Comparison of ENCODE assay signal across 9 cellular contexts in genomic region chr10:49592726-49593563, GRCh38. TPM values are rescaled to one million over a fixed set of nuclear protein-coding genes. Genes with fewer than 3 reads are reported as not detected.
DNase-seq lines count a peak whose midpoint lies in the region; ATAC-seq and TF ChIP-seq lines count a peak whose summit lies in the region.
"Had no signal": no experiment of that assay in that cellular context is flagged by ENCODE, and none has a peak within 500 bp of the region (broad histone marks: within the 10 kb centered on the region; RNA-seq: fewer than 3 reads in every experiment).

No MANE protein-coding gene starts in this region.

- no peak overlapping the region for H3K27ac Mint-ChIP-seq in CD4-positive, alpha-beta memory T cell

- ATAC-seq in GM19035 (IDR thresholded peaks at IDR 0.05; ENCODE audit: unreplicated experiment): peak; percentile 79
- ATAC-seq in gastrocnemius medialis: peak in 1 of 2 donors; percentile 39

- peaks cover 0 to 6% (median 2%) of the 10 kb centered on the region in 4 donors for H3K4me1 Mint-ChIP-seq in CD4-positive, alpha-beta memory T cell

- no peaks in the 10 kb centered on the region for H3K9me3 ChIP-seq in CD4-positive, alpha-beta memory T cell (ENCODE audit: control insufficient read depth in 1 of 2, low read length in 2 of 2)
- H3K9me3 ChIP-seq in adipocyte (ENCODE audit: control insufficient read depth, low read length) (no peaks in the 10 kb centered on the region), left ventricle myocardium inferior (replicated peaks) (no peaks in the 10 kb centered on the region), gastrocnemius medialis (no peaks in the 10 kb centered on the region)

- H3K36me3 Mint-ChIP-seq in CD4-positive, alpha-beta memory T cell: no peaks in the 10 kb centered on the region

- POLR2A ChIA-PET in CD4-positive, alpha-beta memory T cell (lab: Charles Lee; ENCODE audit: partially characterized antibody): no interaction called here

- no peak for TF ChIP-seq POLR2A in gastrocnemius medialis (IDR thresholded peaks at IDR 0.05)

- H3K9ac ChIP-seq in adipocyte (ENCODE audit: low read length): no peak overlapping the region

- peaks cover 0 to 7% (median 3%) of the 10 kb centered on the region in 8 donors for H3K9me3 Mint-ChIP-seq in CD4-positive, alpha-beta memory T cell

- no peak overlapping the region for H3K27ac ChIP-seq in CD4-positive, alpha-beta memory T cell (ENCODE audit: low read depth, low read length)
- H3K27ac ChIP-seq in left ventricle myocardium inferior (replicated peaks) (no peak overlapping the region), gastrocnemius medialis (no peak overlapping the region)

- no peak for TF ChIP-seq EP300 in Ishikawa (IDR thresholded peaks at IDR 0.05; ENCODE audit: borderline replicate concordance)

- peak; percentile 55 for TF ChIP-seq RAD21 in Ishikawa (IDR thresholded peaks at IDR 0.05; ENCODE audit: low read depth)

- intact Hi-C loops in CD4-positive, alpha-beta memory T cell (cut with micrococcal nuclease): loop anchor here (5.0 kb wide), 1 partner anchor 684 kb away; no protein-coding TSS in a partner anchor
- intact Hi-C loops in left ventricle myocardium inferior (cut with micrococcal nuclease): no loop called here
- intact Hi-C loops in gastrocnemius medialis (cut with DNase I; ENCODE audit: low total_unique reads): no loop called here

- DNase-seq in CD4-positive, alpha-beta memory T cell: peak in 4 of 5 donors; percentile 17 to 27 (median 21)
- peak; percentile 24 for DNase-seq in SKM-1 (lab: John Stamatoyannopoulos, UW; ENCODE audit: unreplicated experiment)
- peak; percentile 84 for DNase-seq in adipocyte (ENCODE audit: low read depth)
- no peak for DNase-seq in left ventricle myocardium inferior
- DNase-seq in gastrocnemius medialis: no peak
- no peak for DNase-seq in COR-L47 (lab: John Stamatoyannopoulos, UW)

- peak; percentile 91 for TF ChIP-seq CTCF in left ventricle myocardium inferior (IDR thresholded peaks at IDR 0.05; ENCODE audit: borderline replicate concordance)
- TF ChIP-seq CTCF in gastrocnemius medialis (IDR thresholded peaks at IDR 0.05 in 4 of 5, conservative IDR thresholded peaks at IDR 0.05 in 1 of 5): peak; percentile 37 to 78 (median 45)

- H3K27me3 ChIP-seq in CD4-positive, alpha-beta memory T cell (ENCODE audit: insufficient read depth, low read length): no peaks in the 10 kb centered on the region
- H3K27me3 ChIP-seq in adipocyte (replicated peaks; ENCODE audit: control insufficient read depth, insufficient read depth, low read length) (peaks cover 14% of the 10 kb centered on the region), left ventricle myocardium inferior (ENCODE audit: low read depth) (peaks cover 56% of the 10 kb centered on the region), gastrocnemius medialis (no peaks in the 10 kb centered on the region)

- CTCF ChIA-PET in CD4-positive, alpha-beta memory T cell (lab: Charles Lee; ENCODE audit: partially characterized antibody): interaction anchor here (0.9 to 2.3 kb wide), 13 partner anchors 10 to 634 kb away, joined by 3 to 10 read pairs (median 3); no protein-coding TSS in a partner anchor

- H3K27me3 Mint-ChIP-seq in CD4-positive, alpha-beta memory T cell: peaks cover 11 to 18% of the 10 kb centered on the region in 2 donors

- no peak overlapping the region for H3K4me3 ChIP-seq in CD4-positive, alpha-beta memory T cell (ENCODE audit: low read length in 2 of 2)
- H3K4me3 ChIP-seq in adipocyte (ENCODE audit: low read length): no peak overlapping the region
- H3K4me3 ChIP-seq in left ventricle myocardium inferior: no peak overlapping the region
- no peak overlapping the region for H3K4me3 ChIP-seq in gastrocnemius medialis

- H3K4me3 Mint-ChIP-seq in CD4-positive, alpha-beta memory T cell: no peak overlapping the region

- H3K36me3 ChIP-seq in CD4-positive, alpha-beta memory T cell (ENCODE audit: insufficient read depth, low read length): no peaks in the 10 kb centered on the region
- H3K36me3 ChIP-seq in adipocyte (ENCODE audit: control insufficient read depth, insufficient read depth, low read length, severe bottlenecking) (no peaks in the 10 kb centered on the region), left ventricle myocardium inferior (no peaks in the 10 kb centered on the region), gastrocnemius medialis (no peaks in the 10 kb centered on the region)

- in situ Hi-C loops in gastrocnemius medialis (cut with MboI; ENCODE audit: low sequenced_read_pairs in 4 of 4): no loop called here

- H3K4me1 ChIP-seq in CD4-positive, alpha-beta memory T cell (ENCODE audit: insufficient read depth, low read length): no peaks in the 10 kb centered on the region
- H3K4me1 ChIP-seq in adipocyte (ENCODE audit: control insufficient read depth, insufficient read depth, low read length) (no peaks in the 10 kb centered on the region), left ventricle myocardium inferior (no peaks in the 10 kb centered on the region), gastrocnemius medialis (no peaks in the 10 kb centered on the region)

TF ChIP-seq in Ishikawa, 13 proteins besides CTCF, POLR2A, EP300 and RAD21:
- no peak for TF ChIP-seq CEBPB (IDR thresholded peaks at IDR 0.05)
- TF ChIP-seq ZBTB7A (IDR thresholded peaks at IDR 0.05; ENCODE audit: low read depth): no peak
- TF ChIP-seq TAF1 (IDR thresholded peaks at IDR 0.05; ENCODE audit: low read depth): no peak
- TF ChIP-seq FOXM1 (IDR thresholded peaks at IDR 0.05; ENCODE audit: borderline replicate concordance, low read depth): no peak
- TF ChIP-seq CREB1 (IDR thresholded peaks at IDR 0.05; ENCODE audit: low read depth): no peak
- no peak for TF ChIP-seq EGR1 (IDR thresholded peaks at IDR 0.05)
- no peak for TF ChIP-seq MAX (IDR thresholded peaks at IDR 0.05)
- no peak for TF ChIP-seq USF1 (IDR thresholded peaks at IDR 0.05)
- TF ChIP-seq YY1 (IDR thresholded peaks at IDR 0.05; ENCODE audit: low read depth): no peak
- no peak for TF ChIP-seq REST (IDR thresholded peaks at IDR 0.05; ENCODE audit: low read depth)
- TF ChIP-seq NFIC (IDR thresholded peaks at IDR 0.05): no peak
- TF ChIP-seq TEAD4 (IDR thresholded peaks at IDR 0.05): no peak
- no peak for TF ChIP-seq TCF12 (IDR thresholded peaks at IDR 0.05; ENCODE audit: low read depth)

RNA-seq across cellular contexts. Expression of gene SLC18A3, which starts 17.2 kb away (rescaled TPM):
- total RNA-seq in CD4-positive, alpha-beta memory T cell: not detected
- not detected for polyA plus RNA-seq in CD4-positive, alpha-beta memory T cell
- total RNA-seq in left ventricle myocardium inferior: not detected
- total RNA-seq in gastrocnemius medialis: not detected
- total RNA-seq: temporal lobe had no signal

RNA-seq across cellular contexts. Expression of gene CHAT, which starts 20.9 kb away (rescaled TPM):
- total RNA-seq in CD4-positive, alpha-beta memory T cell: not detected
- not detected for polyA plus RNA-seq in CD4-positive, alpha-beta memory T cell
- total RNA-seq in left ventricle myocardium inferior (not detected), gastrocnemius medialis (not detected)
- total RNA-seq: temporal lobe had no signal

RNA-seq across cellular contexts. Expression of gene ERCC6, which starts 54.0 kb away (rescaled TPM):
- 10 to 100 TPM; 46.0 to 46.7 TPM for total RNA-seq in CD4-positive, alpha-beta memory T cell
- 10 to 100 TPM in 1 of 2 donors, 1 to 10 TPM in 1; 7.3 to 10.1 TPM for polyA plus RNA-seq in CD4-positive, alpha-beta memory T cell
- 19.9 TPM for total RNA-seq in left ventricle myocardium inferior
- total RNA-seq in gastrocnemius medialis: 10 to 100 TPM in 3 of 4 donors, 1 to 10 TPM in 1; 8.7 to 16.7 (median 10.5) TPM

Comparison
In these comparisons a context has a peak if more than half of its experiments do, and no peak if none do; other contexts are left out.
1. DNase-seq: peak in CD4-positive, alpha-beta memory T cell (4 of 5), SKM-1 (single experiment) and adipocyte (single experiment); none in left ventricle myocardium inferior (single experiment), gastrocnemius medialis (0 of 2) and COR-L47 (single experiment).